Comparison of ENCODE assay signal across 25 cellular contexts in the genomic region with DNA sequence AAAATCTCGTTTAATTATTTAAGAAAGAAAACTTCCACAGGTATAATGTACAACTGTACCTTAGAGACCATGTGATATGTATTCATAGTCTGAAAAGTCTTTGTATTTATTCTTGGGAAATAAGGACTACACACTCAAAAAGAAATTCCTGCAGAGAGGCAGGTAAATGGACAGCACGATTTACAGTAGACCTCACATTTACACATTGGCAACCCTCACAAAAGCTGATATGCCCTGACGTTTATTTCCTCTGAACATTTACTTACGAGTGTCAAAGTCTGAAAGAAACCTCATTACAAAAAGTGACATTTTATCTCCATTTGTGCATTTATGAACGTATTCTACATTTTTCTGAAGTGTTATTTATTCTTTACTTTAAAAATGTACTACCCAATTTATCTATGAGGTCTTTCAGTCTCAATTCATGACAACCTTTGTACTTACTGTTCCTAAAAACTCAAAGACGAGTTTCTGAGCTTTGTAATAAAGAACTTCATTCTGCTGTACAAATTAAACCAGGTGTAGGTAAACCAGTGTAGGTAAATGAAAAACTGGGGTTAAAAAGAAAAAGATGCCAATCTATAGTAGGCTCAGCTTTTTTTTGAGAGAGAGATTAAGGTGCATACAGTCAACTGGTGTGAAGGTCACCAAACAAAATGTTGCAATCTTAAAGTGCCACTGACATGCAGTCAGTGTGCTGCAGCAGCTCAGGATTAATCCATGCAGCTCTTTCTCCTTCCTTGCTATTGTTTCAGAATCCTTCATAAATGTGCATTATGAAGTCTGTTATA. TPM values are rescaled to one million over a fixed set of nuclear protein-coding genes. Genes with fewer than 3 reads are reported as not detected.
DNase-seq lines count a peak whose midpoint lies in the region; ATAC-seq and TF ChIP-seq lines count a peak whose summit lies in the region.
"Had no signal": no experiment of that assay in that cellular context is flagged by ENCODE, and none has a peak within 500 bp of the region (broad histone marks: within the 10 kb centered on the region; RNA-seq: fewer than 3 reads in every experiment).

No MANE protein-coding gene starts in this region.

- no peak for TF ChIP-seq CTCF in HEK293 (tag by site-specific recombination; IDR thresholded peaks at IDR 0.05)
- TF ChIP-seq CTCF in WTC11 (IDR thresholded peaks at IDR 0.05), result no peak
- no peak for TF ChIP-seq CTCF in hepatocyte (IDR thresholded peaks at IDR 0.05; ENCODE audit: poor library complexity)

- H3K27ac ChIP-seq in HEK293 (ENCODE audit: extremely low read depth, low read depth, low read length) (no peak overlapping the region), hepatocyte (peak overlapping the region; percentile 85), rectal smooth muscle tissue (ENCODE audit: low read depth, low read length) (no peak overlapping the region)
- no peak overlapping the region for H3K27ac ChIP-seq in CD8-positive, alpha-beta memory T cell (ENCODE audit: low read depth, low read length)
- H3K27ac ChIP-seq: brain microvascular endothelial cell, esophagus squamous epithelium had no signal

- no peaks in the 10 kb centered on the region for H3K36me3 Mint-ChIP-seq in WTC11
- no peaks in the 10 kb centered on the region for H3K36me3 Mint-ChIP-seq in CD8-positive, alpha-beta memory T cell
- H3K36me3 Mint-ChIP-seq: mesothelial cell of epicardium, natural killer cell had no signal

- H3K9me3 ChIP-seq in HEK293 (ENCODE audit: control insufficient read depth, insufficient read depth, low read depth, low read length) (no peaks in the 10 kb centered on the region), hepatocyte (ENCODE audit: low read depth) (no peaks in the 10 kb centered on the region)
- H3K9me3 ChIP-seq in CD8-positive, alpha-beta memory T cell (ENCODE audit: low read length), result no peaks in the 10 kb centered on the region
- H3K9me3 ChIP-seq: BE2C, esophagus squamous epithelium, SK-N-SH had no signal

- no peaks in the 10 kb centered on the region for H4K20me1 ChIP-seq in hepatocyte (ENCODE audit: insufficient read depth, poor library complexity, severe bottlenecking)

- no peak for ATAC-seq in WTC11
- ATAC-seq: activated naive CD8-positive, alpha-beta T cell treated with anti-CD3 and anti-CD28 coated beads, Interleukin-2, amount 50 U/mL, for 24 hours; natural killer cell had no signal

- CTCF ChIA-PET in HEK293 (lab: Yijun Ruan, JAX), result interaction anchor here (0.5 to 1.1 kb wide), 2 partner anchors 28 to 1389 kb away, joined by 4 to 5 read pairs; no protein-coding TSS in a partner anchor
- CTCF ChIA-PET in WTC11 (lab: Charles Lee), result no interaction called here
- CTCF ChIA-PET in CD8-positive, alpha-beta memory T cell (lab: Charles Lee), result interaction anchor here (0.9 kb wide), 1 partner anchor 11 kb away, joined by 3 read pairs; no protein-coding TSS in a partner anchor

- 63% methylated on average over 6 of the region's 6 CpGs for WGBS in hepatocyte (ENCODE audit: low lambda C conversion rate, missing lambda C conversion rate)

- H3K4me2 ChIP-seq in hepatocyte, result peak overlapping the region; percentile 61
- H3K4me2 ChIP-seq: SK-N-SH had no signal

- no peak overlapping the region for H3K4me3 Mint-ChIP-seq in WTC11
- H3K4me3 Mint-ChIP-seq in CD8-positive, alpha-beta memory T cell, result no peak overlapping the region
- H3K4me3 Mint-ChIP-seq: activated naive CD8-positive, alpha-beta T cell treated with anti-CD3 and anti-CD28 coated beads, Interleukin-2, amount 50 U/mL, for 24 hours; activated T-cell treated with anti-CD3 and anti-CD28 coated beads, Interleukin-2, amount 50 U/mL, for 24 hours; mesothelial cell of epicardium; natural killer cell had no signal

- no peak overlapping the region for H3K9ac ChIP-seq in rectal smooth muscle tissue (ENCODE audit: low read length)
- H3K9ac ChIP-seq: SK-N-SH had no signal

- H3K27ac Mint-ChIP-seq in WTC11, result no peak overlapping the region
- no peak overlapping the region for H3K27ac Mint-ChIP-seq in CD8-positive, alpha-beta memory T cell
- H3K27ac Mint-ChIP-seq: activated naive CD8-positive, alpha-beta T cell treated with anti-CD3 and anti-CD28 coated beads, Interleukin-2, amount 50 U/mL, for 24 hours; activated T-cell treated with anti-CD3 and anti-CD28 coated beads, Interleukin-2, amount 50 U/mL, for 24 hours; mesothelial cell of epicardium; natural killer cell had no signal

- H3K27me3 Mint-ChIP-seq in WTC11 (ENCODE audit: low read depth), result no peaks in the 10 kb centered on the region
- H3K27me3 Mint-ChIP-seq in CD8-positive, alpha-beta memory T cell, result peaks cover 0 to 1% of the 10 kb centered on the region in 2 donors
- H3K27me3 Mint-ChIP-seq: activated T-cell treated with anti-CD3 and anti-CD28 coated beads, Interleukin-2, amount 50 U/mL, for 24 hours had no signal

- no peaks in the 10 kb centered on the region for H3K4me1 ChIP-seq in HEK293 (ENCODE audit: control insufficient read depth, insufficient read depth, low read length)
- H3K4me1 ChIP-seq in hepatocyte (ENCODE audit: insufficient read depth), result peaks cover 67% of the 10 kb centered on the region
- peaks cover 3% of the 10 kb centered on the region for H3K4me1 ChIP-seq in rectal smooth muscle tissue (ENCODE audit: control insufficient read depth, insufficient read depth, low read length)
- H3K4me1 ChIP-seq in CD8-positive, alpha-beta memory T cell (ENCODE audit: insufficient read depth, low read length), result no peaks in the 10 kb centered on the region
- H3K4me1 ChIP-seq: BE2C had no signal

- no peak overlapping the region for H2AFZ ChIP-seq in hepatocyte

- H3K4me3 ChIP-seq in HEK293 (ENCODE audit: low read depth, low read length) (no peak overlapping the region), hepatocyte (no peak overlapping the region), rectal smooth muscle tissue (ENCODE audit: low read length) (peak overlapping the region; percentile 15)
- no peak overlapping the region for H3K4me3 ChIP-seq in CD8-positive, alpha-beta memory T cell (ENCODE audit: low read length)
- H3K4me3 ChIP-seq: esophagus squamous epithelium had no signal

- no peak for DNase-seq in WTC11 (ENCODE audit: low spot score)
- peak; percentile 28 for DNase-seq in hepatocyte (ENCODE audit: low spot score)
- DNase-seq in CD8-positive, alpha-beta memory T cell, result no peak
- no peak for DNase-seq in hepatic stellate cell (ENCODE audit: low spot score)
- DNase-seq in central memory CD4-positive, alpha-beta T cell, result no peak
- DNase-seq in anterior cingulate cortex (lab: John Stamatoyannopoulos, UW), result no peak
- DNase-seq: activated CD4-positive, alpha-beta T cell treated with anti-CD3 and anti-CD28 coated beads for 4 hours; activated gamma-delta T cell treated with Interleukin-2 at 50 U/mL for 16 hours; activated naive CD8-positive, alpha-beta T cell treated with anti-CD3 and anti-CD28 coated beads, Interleukin-2, amount 50 U/mL, for 24 hours; activated T-cell treated with anti-CD3 and anti-CD28 coated beads, Interleukin-2, amount 50 U/mL, for 24 hours; BE2C; brain microvascular endothelial cell; DMS53; esophagus squamous epithelium; kidney glomerular epithelial cell; natural killer cell; NCI-H1694; NCI-H524 treated with DMSO at 0.1 percent for 48 hours; RPMI8226; SK-N-SH; T-helper 2 cell had no signal

- H3K36me3 ChIP-seq in HEK293 (ENCODE audit: control insufficient read depth in 2 of 2, insufficient read depth in 1 of 2, low read length in 2 of 2) (no peaks in the 10 kb centered on the region), hepatocyte (replicated peaks; ENCODE audit: insufficient read depth, low read depth) (no peaks in the 10 kb centered on the region), rectal smooth muscle tissue (ENCODE audit: control insufficient read depth, insufficient read depth, low read length) (no peaks in the 10 kb centered on the region)
- no peaks in the 10 kb centered on the region for H3K36me3 ChIP-seq in CD8-positive, alpha-beta memory T cell (ENCODE audit: insufficient read depth, low read length)
- H3K36me3 ChIP-seq: BE2C, brain microvascular endothelial cell, esophagus squamous epithelium had no signal

- no peaks in the 10 kb centered on the region for H3K27me3 ChIP-seq in hepatocyte
- H3K27me3 ChIP-seq in rectal smooth muscle tissue (ENCODE audit: control insufficient read depth, insufficient read depth, low read length), result no peaks in the 10 kb centered on the region
- H3K27me3 ChIP-seq in CD8-positive, alpha-beta memory T cell (ENCODE audit: insufficient read depth, low read length, poor library complexity, severe bottlenecking), result no peaks in the 10 kb centered on the region
- H3K27me3 ChIP-seq: BE2C, brain microvascular endothelial cell, esophagus squamous epithelium had no signal

- H3K79me2 ChIP-seq in hepatocyte, result peaks cover 53% of the 10 kb centered on the region

- H3K4me1 Mint-ChIP-seq in WTC11, result 0 out of 2 replicates have a peak, but pooled peaks cover 3% of the 10 kb centered on the region
- no peaks in the 10 kb centered on the region for H3K4me1 Mint-ChIP-seq in CD8-positive, alpha-beta memory T cell
- H3K4me1 Mint-ChIP-seq: activated naive CD8-positive, alpha-beta T cell treated with anti-CD3 and anti-CD28 coated beads, Interleukin-2, amount 50 U/mL, for 24 hours; natural killer cell had no signal

- H3K9me3 Mint-ChIP-seq in WTC11, result no peaks in the 10 kb centered on the region
- H3K9me3 Mint-ChIP-seq in CD8-positive, alpha-beta memory T cell, result peaks cover 0 to 6% (median 2%) of the 10 kb centered on the region in 5 donors
- H3K9me3 Mint-ChIP-seq: activated naive CD8-positive, alpha-beta T cell treated with anti-CD3 and anti-CD28 coated beads, Interleukin-2, amount 50 U/mL, for 24 hours; activated T-cell treated with anti-CD3 and anti-CD28 coated beads, Interleukin-2, amount 50 U/mL, for 24 hours; mesothelial cell of epicardium had no signal

- POLR2A ChIA-PET in HEK293 (lab: Yijun Ruan, JAX), result no interaction called here
- POLR2A ChIA-PET in WTC11 (lab: Charles Lee), result interaction anchor here (0.8 kb wide), 1 partner anchor 142 kb away, joined by 7 read pairs; no protein-coding TSS in a partner anchor
- POLR2A ChIA-PET in CD8-positive, alpha-beta memory T cell (lab: Charles Lee), result no interaction called here

- H3K9me2 ChIP-seq in hepatocyte (replicated peaks; ENCODE audit: insufficient read depth), result no peaks in the 10 kb centered on the region
- H3K9me2 ChIP-seq: SK-N-SH had no signal

TF ChIP-seq in HEK293, 187 proteins besides CTCF, POLR2A, EP300 and RAD21 (continues in another document):
- no peak for TF ChIP-seq ZNF529 (tag by site-specific recombination; IDR thresholded peaks at IDR 0.05; ENCODE audit: insufficient replicate concordance)
- no peak for TF ChIP-seq HOXC10 (CRISPR knock-in tag; IDR thresholded peaks at IDR 0.05)
- no peak for TF ChIP-seq ZNF426 (tag by site-specific recombination; IDR thresholded peaks at IDR 0.05)

TF ChIP-seq in WTC11, 78 proteins besides CTCF, POLR2A, EP300 and RAD21:
- TF ChIP-seq ZNF232 (CRISPR knock-in tag; IDR thresholded peaks at IDR 0.05) (no peak), GABPB1 (CRISPR knock-in tag; IDR thresholded peaks at IDR 0.05) (peak; percentile 62)

RNA-seq across cellular contexts. Expression of gene THRB, which starts 44.3 kb away (rescaled TPM):
- total RNA-seq in WTC11 (2021), result 4.5 to 5.8 TPM (median 4.8 TPM) in 3 replicates
- total RNA-seq in hepatocyte, result 60.0 and 66.4 TPM in 2 replicates
- polyA plus RNA-seq in hepatocyte, result 26.8 and 28.1 TPM in 2 replicates
- total RNA-seq in CD8-positive, alpha-beta memory T cell, result not detected
- not detected for polyA plus RNA-seq in CD8-positive, alpha-beta memory T cell
- total RNA-seq: activated CD8-positive, alpha-beta memory T cell treated with anti-CD3 and anti-CD28 coated beads for 36 hours had no signal
